ENCODE assay signal across 8 cellular contexts in genomic region chr2:7097353-7097895, GRCh38.
DNase-seq lines count a peak whose midpoint lies in the region; ATAC-seq and TF ChIP-seq lines count a peak whose summit lies in the region.

No MANE protein-coding gene starts in this region.

- H3K9me3 Mint-ChIP-seq in Caco-2 (ENCODE audit: unreplicated experiment): no peaks in the 10 kb centered on the region
- no peaks in the 10 kb centered on the region for H3K9me3 Mint-ChIP-seq in endodermal cell

- no peaks in the 10 kb centered on the region for H3K4me1 ChIP-seq in Caco-2
- H3K4me1 ChIP-seq in endodermal cell (ENCODE audit: control insufficient read depth, insufficient read depth, low read length): no peaks in the 10 kb centered on the region

- CTCF ChIA-PET in Caco-2 (lab: Charles Lee): interaction anchor here (0.6 kb wide), 2 partner anchors 846 to 1691 kb away, joined by 3 read pairs; no protein-coding TSS in a partner anchor

- peaks cover 12% of the 10 kb centered on the region for H3K27me3 Mint-ChIP-seq in Caco-2 (ENCODE audit: insufficient read depth, unreplicated experiment)
- peaks cover 15% of the 10 kb centered on the region for H3K27me3 Mint-ChIP-seq in endodermal cell (ENCODE audit: insufficient read depth)

- H3K4me3 ChIP-seq in Caco-2 (ENCODE audit: low read depth, low read length): no peak overlapping the region
- no peak overlapping the region for H3K4me3 ChIP-seq in HL-60 (replicated peaks; ENCODE audit: insufficient read depth, low read length)
- no peak overlapping the region for H3K4me3 ChIP-seq in endodermal cell (ENCODE audit: low read length)

- POLR2A ChIA-PET in Caco-2 (lab: Charles Lee): no interaction called here

- DNase-seq in Caco-2 (peak in 1 of 2 experiments; percentile 77), HL-60 (ENCODE audit: low read depth in 1 of 2, low spot score in 1 of 2) (peak; percentile 16 to 54), NCI-H82 treated with DMSO at 0.1 percent for 48 hours (lab: John Stamatoyannopoulos, UW; ENCODE audit: unreplicated experiment) (peak; percentile 85), endodermal cell (peak; percentile 93), mucosa of gallbladder (ENCODE audit: low spot score) (peak; percentile 72)
- peak; percentile 23 to 65 (median 59) for DNase-seq in activated CD8-positive, alpha-beta memory T cell treated with anti-CD3 and anti-CD28 coated beads for 48 hours (ENCODE audit: low read depth in 2 of 3, low spot score in 2 of 3)
- peak; percentile 26 to 43 for DNase-seq in stimulated activated CD8-positive, alpha-beta memory T cell treated with anti-CD3 and anti-CD28 coated beads, Interleukin-4, amount 100 ng/mL, for 4 hours (ENCODE audit: low read depth in 2 of 2, low spot score in 1 of 2)

- H3K4me1 Mint-ChIP-seq in Caco-2 (ENCODE audit: low read depth, unreplicated experiment) (peaks cover under 1% of the 10 kb centered on the region), endodermal cell (peaks cover 2% of the 10 kb centered on the region)

- WGBS in endodermal cell (ENCODE audit: insufficient coverage in 1 of 2, insufficient read length in 1 of 2), 2 experiments: 11% methylated on average over 4 to 17 of the region's 18 CpGs

- H3K36me3 ChIP-seq in Caco-2 (ENCODE audit: control insufficient read depth, insufficient read depth, low read length) (no peaks in the 10 kb centered on the region), endodermal cell (ENCODE audit: control insufficient read depth, insufficient read depth, low read length) (no peaks in the 10 kb centered on the region)

- H3K4me3 Mint-ChIP-seq in Caco-2 (ENCODE audit: unreplicated experiment): peak overlapping the region; percentile 27
- no peak overlapping the region for H3K4me3 Mint-ChIP-seq in endodermal cell

- intact Hi-C loops in Caco-2 (cut with micrococcal nuclease; ENCODE audit: unreplicated experiment): loop anchor here (1.0 to 5.0 kb wide), 4 partner anchors 14 to 330 kb away; no protein-coding TSS in a partner anchor

- BruUV-seq in Caco-2 (replicated peaks; lab: Mats Ljungman, UMichigan): no TSS peak

- H3K27me3 ChIP-seq in Caco-2 (replicated peaks; ENCODE audit: control insufficient read depth, insufficient read depth, low read length) (no peaks in the 10 kb centered on the region), HL-60 (ENCODE audit: insufficient read depth, poor library complexity, severe bottlenecking) (no peaks in the 10 kb centered on the region), endodermal cell (ENCODE audit: control insufficient read depth, insufficient read depth, low read length, poor library complexity, severe bottlenecking) (no peaks in the 10 kb centered on the region)

- H3K36me3 Mint-ChIP-seq in Caco-2 (ENCODE audit: insufficient read depth, unreplicated experiment): no peaks in the 10 kb centered on the region
- H3K36me3 Mint-ChIP-seq in endodermal cell (ENCODE audit: low read depth): no peaks in the 10 kb centered on the region

- no peak overlapping the region for H3K9ac ChIP-seq in endodermal cell (ENCODE audit: extremely low read depth, low read length, poor library complexity, severe bottlenecking)

- H3K27ac Mint-ChIP-seq in Caco-2 (ENCODE audit: unreplicated experiment) (no peak overlapping the region), endodermal cell (no peak overlapping the region)

- ATAC-seq in GM21360 (IDR thresholded peaks at IDR 0.05; ENCODE audit: unreplicated experiment): peak; percentile 92

- H3K9me3 ChIP-seq in Caco-2 (no peaks in the 10 kb centered on the region), endodermal cell (ENCODE audit: control insufficient read depth, low read length) (no peaks in the 10 kb centered on the region)

- H3K27ac ChIP-seq in HL-60 (replicated peaks): no peak overlapping the region
- no peak overlapping the region for H3K27ac ChIP-seq in endodermal cell (ENCODE audit: low read depth, low read length)

- TF ChIP-seq CTCF in Caco-2 (IDR thresholded peaks at IDR 0.05; ENCODE audit: insufficient read depth in 1 of 2, low read depth in 1 of 2, low read length in 1 of 2, severe bottlenecking in 1 of 2, unreplicated experiment in 1 of 2) (peak; percentile 93 to 96), HL-60 (IDR thresholded peaks at IDR 0.05; ENCODE audit: insufficient read depth, low read length) (peak; percentile 97), endodermal cell (conservative IDR thresholded peaks at IDR 0.05) (peak; percentile 98)
